Comparison of ENCODE assay signal across 26 cellular contexts in genomic region chr20:61738601-61739069, GRCh38.
"Had no signal": no experiment of that assay in that cellular context is flagged by ENCODE, and none has a peak within 500 bp of the region (broad histone marks: within the 10 kb centered on the region; RNA-seq: fewer than 3 reads in every experiment).

No MANE protein-coding gene starts in this region.

- H3K4me2 ChIP-seq: neural progenitor cell had no signal

- H3K27me3 ChIP-seq: neural progenitor cell, pancreas, right lobe of liver had no signal

- DNase-seq: dermis blood vessel endothelial cell; effector memory CD4-positive, alpha-beta T cell; foreskin keratinocyte; glutamatergic neuron; heart right ventricle; hippocampal formation; kidney glomerular epithelial cell; mammary epithelial cell; mesendoderm; midbrain; naive thymus-derived CD4-positive, alpha-beta T cell; nucleus accumbens; small intestine; stimulated activated CD4-positive, alpha-beta T cell treated with anti-CD3 and anti-CD28 coated beads, Interleukin-12 subunit alpha, Interleukin-12 subunit beta, amount 100 ng/mL, for 4 hours; stimulated activated CD4-positive, alpha-beta T cell treated with anti-CD3 and anti-CD28 coated beads, Interleukin-1b, Interleukin-23, amount 100 ng/mL, for 48 hours; stimulated activated CD4-positive, alpha-beta T cell treated with anti-CD3 and anti-CD28 coated beads, Interleukin-4, amount 100 ng/mL, for 1 hour; stimulated activated CD8-positive, alpha-beta memory T cell treated with anti-CD3 and anti-CD28 coated beads, Interleukin-4, amount 100 ng/mL, for 48 hours; stimulated activated naive CD4-positive, alpha-beta T cell; stomach; tibial artery had no signal

- H3K9me3 ChIP-seq: esophagus muscularis mucosa, gastroesophageal sphincter, heart right ventricle, pancreas, right lobe of liver, stomach, tibial artery had no signal

- H2AFZ ChIP-seq: neural progenitor cell had no signal

- H3K27ac ChIP-seq: coronary artery, esophagus muscularis mucosa, foreskin keratinocyte, gastroesophageal sphincter, heart right ventricle, neural progenitor cell, pancreas, right lobe of liver, stomach, tibial artery had no signal

- H3K4me3 ChIP-seq: coronary artery, esophagus muscularis mucosa, gastroesophageal sphincter, heart right ventricle, neural progenitor cell, pancreas, right lobe of liver, stomach, tibial artery had no signal

- H3K9ac ChIP-seq: neural progenitor cell had no signal

- H3K4me1 ChIP-seq: esophagus muscularis mucosa, foreskin keratinocyte, gastroesophageal sphincter, heart right ventricle, pancreas, right lobe of liver, stomach, tibial artery had no signal

- H3K36me3 ChIP-seq: esophagus muscularis mucosa, gastroesophageal sphincter, heart right ventricle, neural progenitor cell, pancreas, right lobe of liver, stomach, tibial artery had no signal

- ATAC-seq: foreskin keratinocyte; gastroesophageal sphincter; heart right ventricle; naive thymus-derived CD4-positive, alpha-beta T cell; pancreas; right lobe of liver had no signal
